In the genomic region with DNA sequence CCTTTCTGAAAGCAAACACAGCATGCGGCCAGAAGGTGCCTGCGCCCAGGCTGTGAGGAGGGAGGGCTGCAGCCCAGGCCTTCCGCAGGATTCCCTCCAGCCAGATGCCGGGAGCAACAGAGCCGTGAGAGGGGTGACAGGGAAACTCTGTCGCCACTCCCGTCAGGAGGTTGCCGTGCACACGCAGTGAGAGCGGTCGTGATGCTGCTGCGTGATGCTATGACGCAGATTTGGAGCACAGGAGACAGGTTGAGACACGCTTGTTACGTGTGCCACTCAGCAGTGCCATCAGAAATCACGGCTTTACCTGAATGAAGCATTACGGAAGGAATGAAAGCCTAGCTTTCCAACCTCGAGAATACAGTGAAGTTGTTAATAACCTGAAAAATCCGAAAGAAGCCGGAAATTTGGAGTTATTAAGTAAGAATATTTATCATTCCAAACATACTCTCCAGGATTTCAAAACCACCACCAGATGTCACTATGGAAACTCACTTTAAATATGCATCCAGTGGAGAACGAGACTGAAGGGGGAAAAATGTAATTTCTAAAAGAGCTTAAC, we compare ENCODE assay signal across 8 cellular contexts. TPM values are rescaled to one million over a fixed set of nuclear protein-coding genes. Genes with fewer than 3 reads are reported as not detected.
DNase-seq lines count a peak whose midpoint lies in the region; ATAC-seq and TF ChIP-seq lines count a peak whose summit lies in the region.

No MANE protein-coding gene starts in this region.

- peak; percentile 12 for TF ChIP-seq CTCF in GM13977 (IDR thresholded peaks at IDR 0.05; ENCODE audit: extremely low read depth, insufficient read depth, missing control alignments)
- TF ChIP-seq CTCF in RWPE2 (IDR thresholded peaks at IDR 0.05; ENCODE audit: poor library complexity, severe bottlenecking): peak; percentile 65
- no peak for TF ChIP-seq CTCF in foreskin fibroblast (IDR thresholded peaks at IDR 0.05; ENCODE audit: low read depth, low read length)
- TF ChIP-seq CTCF in progenitor cell of endocrine pancreas (IDR thresholded peaks at IDR 0.05; ENCODE audit: unreplicated experiment): peak; percentile 49

- no peak overlapping the region for H3K4me3 ChIP-seq in RWPE2 (ENCODE audit: severe bottlenecking)
- no peak overlapping the region for H3K4me3 ChIP-seq in foreskin fibroblast (ENCODE audit: low read depth in 1 of 2, low read length in 2 of 2)

- H3K36me3 ChIP-seq in RWPE2 (ENCODE audit: low read depth): peaks cover 79% of the 10 kb centered on the region

- CTCF ChIA-PET in activated naive CD4-positive, alpha-beta T cell treated with anti-CD3 and anti-CD28 coated beads, Interleukin-2, amount 10 ng/mL, durations not matched to agents 7 days and 5 days (lab: Charles Lee): no interaction called here

- H3K4me1 ChIP-seq in RWPE2 (ENCODE audit: insufficient read depth, poor library complexity, severe bottlenecking): peaks cover 20% of the 10 kb centered on the region

- in situ Hi-C loops in GM13977 (cut with MboI; ENCODE audit: low pct_unique_long_range_greater_than_20kb, low sequenced_read_pairs, unreplicated experiment): no loop called here

- H3K9me3 Mint-ChIP-seq in progenitor cell of endocrine pancreas (ENCODE audit: low read depth): peaks cover 2% of the 10 kb centered on the region
- H3K9me3 Mint-ChIP-seq in activated naive CD4-positive, alpha-beta T cell treated with anti-CD3 and anti-CD28 coated beads, Interleukin-2, amount 10 ng/mL, durations not matched to agents 7 days and 5 days: no peaks in the 10 kb centered on the region

- no peaks in the 10 kb centered on the region for H3K27me3 ChIP-seq in RWPE2 (ENCODE audit: insufficient read depth, poor library complexity, severe bottlenecking)

- no peak overlapping the region for H3K4me3 Mint-ChIP-seq in progenitor cell of endocrine pancreas (ENCODE audit: low read depth)
- no peak overlapping the region for H3K4me3 Mint-ChIP-seq in activated naive CD4-positive, alpha-beta T cell treated with anti-CD3 and anti-CD28 coated beads, Interleukin-2, amount 10 ng/mL, durations not matched to agents 7 days and 5 days

- no peaks in the 10 kb centered on the region for H3K9me3 ChIP-seq in RWPE2 (ENCODE audit: severe bottlenecking)

- peak overlapping the region; percentile 56 for H3K27ac Mint-ChIP-seq in progenitor cell of endocrine pancreas
- H3K27ac Mint-ChIP-seq in activated naive CD4-positive, alpha-beta T cell treated with anti-CD3 and anti-CD28 coated beads, Interleukin-2, amount 10 ng/mL, durations not matched to agents 7 days and 5 days: no peak overlapping the region

- no peaks in the 10 kb centered on the region for H3K27me3 Mint-ChIP-seq in progenitor cell of endocrine pancreas
- H3K27me3 Mint-ChIP-seq in activated naive CD4-positive, alpha-beta T cell treated with anti-CD3 and anti-CD28 coated beads, Interleukin-2, amount 10 ng/mL, durations not matched to agents 7 days and 5 days: no peaks in the 10 kb centered on the region

- H3K27ac ChIP-seq in RWPE2 (ENCODE audit: poor library complexity, severe bottlenecking): peak overlapping the region; percentile 25

- peaks cover 34% of the 10 kb centered on the region for H3K4me1 Mint-ChIP-seq in progenitor cell of endocrine pancreas (ENCODE audit: low read depth)
- H3K4me1 Mint-ChIP-seq in activated naive CD4-positive, alpha-beta T cell treated with anti-CD3 and anti-CD28 coated beads, Interleukin-2, amount 10 ng/mL, durations not matched to agents 7 days and 5 days: no peaks in the 10 kb centered on the region

- DNase-seq in GM13977 (ENCODE audit: low spot score) (no peak), RWPE2 (ENCODE audit: low spot score) (no peak), foreskin fibroblast (peak; percentile 53 to 80), progenitor cell of endocrine pancreas (ENCODE audit: low spot score, unreplicated experiment) (no peak), islet precursor cell (no peak)
- no peak for DNase-seq in stimulated activated CD4-positive, alpha-beta T cell treated with anti-CD3 and anti-CD28 coated beads, Interleukin-2, amount 100 ng/mL, for 48 hours
- DNase-seq in activated naive CD4-positive, alpha-beta T cell treated with anti-CD3 and anti-CD28 coated beads, Interleukin-2, amount 10 ng/mL, durations not matched to agents 7 days and 5 days: no peak

- ATAC-seq in RWPE2 (ENCODE audit: low read depth) (peak; percentile 57), HG03196 (IDR thresholded peaks at IDR 0.05; ENCODE audit: unreplicated experiment) (no peak)

- peaks cover 25% of the 10 kb centered on the region for H3K36me3 Mint-ChIP-seq in progenitor cell of endocrine pancreas (ENCODE audit: insufficient read depth)
- no peaks in the 10 kb centered on the region for H3K36me3 Mint-ChIP-seq in activated naive CD4-positive, alpha-beta T cell treated with anti-CD3 and anti-CD28 coated beads, Interleukin-2, amount 10 ng/mL, durations not matched to agents 7 days and 5 days

RNA-seq across cellular contexts. Expression of a gene that starts 54.4 kb away (rescaled TPM):
- 263 and 264 TPM in 2 replicates for total RNA-seq in progenitor cell of endocrine pancreas

Comparison
In these comparisons a context has a peak if more than half of its experiments do, and no peak if none do; other contexts are left out.
1. DNase-seq: peak in foreskin fibroblast (2 of 2); none in GM13977 (single experiment), RWPE2 (single experiment), progenitor cell of endocrine pancreas (single experiment), stimulated activated CD4-positive, alpha-beta T cell treated with anti-CD3 and anti-CD28 coated beads, Interleukin-2, amount 100 ng/mL, for 48 hours (0 of 2), islet precursor cell (single experiment) and activated naive CD4-positive, alpha-beta T cell treated with anti-CD3 and anti-CD28 coated beads, Interleukin-2, amount 10 ng/mL, durations not matched to agents 7 days and 5 days (single experiment).